ENCODE assay signal across 6 cellular contexts in the genomic region with DNA sequence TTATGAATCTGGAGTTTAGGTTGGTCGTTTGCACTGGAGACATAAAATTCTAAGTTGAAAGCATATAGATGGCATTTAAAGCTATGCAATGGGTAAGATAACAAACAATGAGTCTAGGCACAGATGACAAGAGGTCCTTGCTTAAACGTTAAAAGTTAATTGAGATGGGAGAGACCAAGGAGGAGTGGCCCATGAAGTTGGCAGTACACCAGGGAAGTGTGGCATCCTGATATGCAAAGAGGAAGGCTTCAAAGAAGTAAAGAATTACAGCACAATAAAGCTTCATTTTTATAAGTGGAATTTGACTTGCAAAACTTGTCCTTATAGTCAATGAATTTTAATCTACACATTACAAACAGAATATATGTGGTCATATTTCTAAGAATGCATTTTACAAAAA. TPM values are rescaled to one million over a fixed set of nuclear protein-coding genes. Genes with fewer than 3 reads are reported as not detected.
"Had no signal": no experiment of that assay in that cellular context is flagged by ENCODE, and none has a peak within 500 bp of the region (broad histone marks: within the 10 kb centered on the region; RNA-seq: fewer than 3 reads in every experiment).

No MANE protein-coding gene starts in this region.

- DNase-seq: H9, HCEC 1CT, IMR-90 had no signal

- H3K4me3 ChIP-seq: GM23338 had no signal

RNA-seq across cellular contexts. Expression of gene UPP2, which starts 23.2 kb away (rescaled TPM):
- total RNA-seq: GM23338, H1, H9, HT-29, IMR-90 had no signal
